9 cellular contexts compared by ENCODE assay signal in the genomic region with DNA sequence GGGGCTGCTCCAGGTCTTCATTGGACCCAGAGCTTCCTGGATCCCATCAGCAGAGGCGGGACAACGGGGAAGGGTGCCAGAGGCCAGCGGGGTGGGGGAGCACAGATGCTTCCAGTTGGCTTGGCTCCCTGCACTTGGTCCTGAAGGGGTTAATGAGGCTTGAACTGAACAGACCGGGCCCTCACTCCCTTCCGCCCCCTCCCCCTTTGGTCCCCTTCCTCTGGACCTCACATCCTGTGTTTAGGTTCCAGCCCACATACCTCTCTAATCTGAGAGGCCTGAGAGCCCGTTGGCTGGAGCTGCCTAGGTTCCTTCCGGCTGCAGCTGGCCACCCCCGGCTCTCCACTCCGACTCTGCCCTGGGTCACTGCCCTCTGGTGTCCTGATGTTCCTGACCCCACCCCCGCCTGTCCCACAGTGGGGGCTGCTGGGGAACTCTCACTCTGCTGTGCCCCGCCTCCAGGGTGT. TPM values are rescaled to one million over a fixed set of nuclear protein-coding genes. Genes with fewer than 3 reads are reported as not detected.
DNase-seq lines count a peak whose midpoint lies in the region; ATAC-seq and TF ChIP-seq lines count a peak whose summit lies in the region.
"Had no signal": no experiment of that assay in that cellular context is flagged by ENCODE, and none has a peak within 500 bp of the region (broad histone marks: within the 10 kb centered on the region; RNA-seq: fewer than 3 reads in every experiment).

No MANE protein-coding gene starts in this region.

- no peaks in the 10 kb centered on the region for H3K36me3 ChIP-seq in ovary

- TF ChIP-seq EP300 in ovary (IDR thresholded peaks at IDR 0.05): no peak

- peaks cover 0 to 2% (median 1%) of the 10 kb centered on the region in 3 donors for H3K27me3 Mint-ChIP-seq in CD14-positive monocyte (ENCODE audit: low read depth in 3 of 3)
- H3K27me3 Mint-ChIP-seq: activated naive CD8-positive, alpha-beta T cell had no signal

- no peaks in the 10 kb centered on the region for H3K27me3 ChIP-seq in ovary

- no peak for TF ChIP-seq CTCF in CD14-positive monocyte (IDR thresholded peaks at IDR 0.05)
- no peak for TF ChIP-seq CTCF in foreskin fibroblast (IDR thresholded peaks at IDR 0.05; ENCODE audit: low read depth, low read length)
- no peak for TF ChIP-seq CTCF in ovary (IDR thresholded peaks at IDR 0.05)

- peaks cover 26 to 57% of the 10 kb centered on the region in 2 donors for H3K36me3 Mint-ChIP-seq in CD14-positive monocyte
- H3K36me3 Mint-ChIP-seq: activated naive CD8-positive, alpha-beta T cell had no signal

- peaks cover 61% of the 10 kb centered on the region for H3K4me1 ChIP-seq in ovary (ENCODE audit: insufficient read depth)

- no peak for ATAC-seq in HG03378 (IDR thresholded peaks at IDR 0.05; ENCODE audit: unreplicated experiment)
- ATAC-seq in HG03175 (IDR thresholded peaks at IDR 0.05; ENCODE audit: unreplicated experiment): no peak

- peak overlapping the region in 6 of 7 donors; percentile 44 to 97 (median 69) for H3K27ac Mint-ChIP-seq in CD14-positive monocyte

- H3K4me1 Mint-ChIP-seq in CD14-positive monocyte: peaks cover 41% of the 10 kb centered on the region

- no peak for TF ChIP-seq POLR2A in ovary (IDR thresholded peaks at IDR 0.05)

- peak overlapping the region; percentile 97 to 98 for H3K27ac ChIP-seq in ovary

- 3 to 14% (median 6%) methylated on average over 10 to 11 of the region's 11 CpGs for WGBS in ovary, 3 donors

- H3K4me3 ChIP-seq in foreskin fibroblast (ENCODE audit: low read depth in 1 of 2, low read length in 2 of 2) (peak overlapping the region in 1 of 2 donors; percentile 12), ovary (no peak overlapping the region)

- intact Hi-C loops in CD14-positive monocyte (cut with micrococcal nuclease) (loop anchor here in 1 of 2 donors (2.0 kb wide), 1 partner anchor 31 kb away; no protein-coding TSS in a partner anchor), ovary (cut with DNase I) (loop anchor here (2.0 to 10.0 kb wide), 7 partner anchors 31 to 351 kb away; no protein-coding TSS in a partner anchor)

- H3K9me3 Mint-ChIP-seq in CD14-positive monocyte: no peaks in the 10 kb centered on the region

- H3K4me3 Mint-ChIP-seq in CD14-positive monocyte: no peak overlapping the region
- H3K4me3 Mint-ChIP-seq: activated naive CD8-positive, alpha-beta T cell had no signal

- DNase-seq in CD14-positive monocyte (ENCODE audit: low spot score) (no peak), SW480 (ENCODE audit: low spot score) (peak; percentile 37), foreskin fibroblast (peak; percentile 43 to 51), ovary (peak; percentile 89 to 94 (median 92)), DMS114 treated with DMSO at 0.1 percent for 48 hours (lab: John Stamatoyannopoulos, UW; ENCODE audit: unreplicated experiment) (no peak)
- DNase-seq in activated CD4-positive, alpha-beta T cell treated with anti-CD3 and anti-CD28 coated beads for 4 hours: no peak

- no peaks in the 10 kb centered on the region for H3K9me3 ChIP-seq in ovary

RNA-seq across cellular contexts. Expression of gene PTPA, which starts 32.3 kb away (rescaled TPM):
- polyA plus RNA-seq in CD14-positive monocyte (10 to 100 TPM; 11.7 to 12.4 TPM), ovary (10 to 100 TPM; 62.9 to 97.8 TPM)
- 100 to 1,000 TPM in 3 of 7 donors, 10 to 100 TPM in 4; 32.1 to 107 (median 89.2) TPM for total RNA-seq in ovary

RNA-seq across cellular contexts. Expression of gene CRAT, which starts 32.9 kb away (rescaled TPM):
- polyA plus RNA-seq in CD14-positive monocyte: 10 to 100 TPM; 12.2 to 15.0 TPM
- 10 to 100 TPM; 23.0 to 42.7 (median 39.1) TPM for total RNA-seq in ovary
- 10 to 100 TPM; 28.7 to 29.9 TPM for polyA plus RNA-seq in ovary

RNA-seq across cellular contexts. Expression of gene IER5L, which starts 34.6 kb away (rescaled TPM):
- polyA plus RNA-seq in CD14-positive monocyte: under 1 TPM; 0.36 to 0.79 TPM
- 10 to 100 TPM; 15.4 to 74.3 (median 45.0) TPM for total RNA-seq in ovary
- 10 to 100 TPM in 1 of 2 donors, 1 to 10 TPM in 1; 2.5 to 14.9 TPM for polyA plus RNA-seq in ovary

Comparison
In these comparisons a context has a peak if more than half of its experiments do, and no peak if none do; other contexts are left out.
1. DNase-seq: peak in SW480 (single experiment), foreskin fibroblast (2 of 2) and ovary (5 of 5); none in CD14-positive monocyte (single experiment), DMS114 treated with DMSO at 0.1 percent for 48 hours (single experiment) and activated CD4-positive, alpha-beta T cell treated with anti-CD3 and anti-CD28 coated beads for 4 hours (0 of 2).
2. RNA of gene PTPA, which starts 32.3 kb away (polyA plus RNA-seq): 62.9 to 97.8 TPM in ovary; 11.7 to 12.4 TPM in CD14-positive monocyte; every median in the first group is over 4 times any median in the second.